In genomic region chr10:103585011-103585405, GRCh38 we compare ENCODE assay signal across 1 cellular context.
A peak's percentile ranks its signal among the peaks of the same experiment; 100 is the strongest.
TF ChIP-seq lines count a peak whose summit lies in the region.

No MANE protein-coding gene starts in this region.

TF ChIP-seq in WTC11, 78 proteins besides CTCF, POLR2A, EP300 and RAD21 (continued from another document):
- no peak for TF ChIP-seq GRHL2 (CRISPR knock-in tag; IDR thresholded peaks at IDR 0.05; ENCODE audit: insufficient replicate concordance, severe bottlenecking)
- 0 out of 2 replicates have a peak, but pooled peaks have one; percentile 61 for TF ChIP-seq IRF2 (CRISPR knock-in tag; IDR thresholded peaks at IDR 0.05; ENCODE audit: borderline replicate concordance, low read depth)
- TF ChIP-seq, protein P1, sequence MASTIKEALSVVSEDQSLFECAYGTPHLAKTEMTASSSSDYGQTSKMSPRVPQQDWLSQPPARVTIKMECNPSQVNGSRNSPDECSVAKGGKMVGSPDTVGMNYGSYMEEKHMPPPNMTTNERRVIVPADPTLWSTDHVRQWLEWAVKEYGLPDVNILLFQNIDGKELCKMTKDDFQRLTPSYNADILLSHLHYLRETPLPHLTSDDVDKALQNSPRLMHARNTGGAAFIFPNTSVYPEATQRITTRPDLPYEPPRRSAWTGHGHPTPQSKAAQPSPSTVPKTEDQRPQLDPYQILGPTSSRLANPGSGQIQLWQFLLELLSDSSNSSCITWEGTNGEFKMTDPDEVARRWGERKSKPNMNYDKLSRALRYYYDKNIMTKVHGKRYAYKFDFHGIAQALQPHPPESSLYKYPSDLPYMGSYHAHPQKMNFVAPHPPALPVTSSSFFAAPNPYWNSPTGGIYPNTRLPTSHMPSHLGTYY (CRISPR knock-in tag; IDR thresholded peaks at IDR 0.05) = no peak
